Comparison of ENCODE assay signal across 8 cellular contexts in genomic region chr2:179860255-179861026, GRCh38. TPM values are rescaled to one million over a fixed set of nuclear protein-coding genes. Genes with fewer than 3 reads are reported as not detected.
DNase-seq lines count a peak whose midpoint lies in the region; ATAC-seq and TF ChIP-seq lines count a peak whose summit lies in the region.

No MANE protein-coding gene starts in this region.

- H3K4me3 ChIP-seq in adrenal gland: peak overlapping the region in 2 of 4 donors; percentile 24 to 56
- H3K4me3 ChIP-seq in right lobe of liver: peak overlapping the region; percentile 63 to 81 (median 80)
- H3K4me3 ChIP-seq in urinary bladder (ENCODE audit: low read depth, low read length): peak overlapping the region; percentile 57

- H3K4me1 ChIP-seq in adrenal gland (replicated peaks in 1 of 2) (peaks cover 0 to 7% of the 10 kb centered on the region in 2 donors), right lobe of liver (peaks cover 0 to 6% (median 0%) of the 10 kb centered on the region in 4 donors), urinary bladder (ENCODE audit: insufficient read depth) (no peaks in the 10 kb centered on the region)

- intact Hi-C loops in adrenal gland (cut with DNase I) (no loop called here), right lobe of liver (cut with DNase I) (no loop called here)

- no peaks in the 10 kb centered on the region for H3K36me3 ChIP-seq in adrenal gland (replicated peaks in 1 of 2)
- no peaks in the 10 kb centered on the region for H3K36me3 ChIP-seq in right lobe of liver
- H3K36me3 ChIP-seq in urinary bladder (ENCODE audit: insufficient read depth): no peaks in the 10 kb centered on the region

- no peak overlapping the region for H3K27ac Mint-ChIP-seq in activated naive CD8-positive, alpha-beta T cell
- no peak overlapping the region for H3K27ac Mint-ChIP-seq in activated naive CD8-positive, alpha-beta T cell treated with anti-CD3 and anti-CD28 coated beads for 36 hours

- peak; percentile 37 to 55 (median 48) for ATAC-seq in right lobe of liver

- H3K9me3 ChIP-seq in adrenal gland (replicated peaks in 1 of 3): no peaks in the 10 kb centered on the region
- no peaks in the 10 kb centered on the region for H3K9me3 ChIP-seq in right lobe of liver

- peaks cover 8% of the 10 kb centered on the region for H3K4me1 Mint-ChIP-seq in activated naive CD8-positive, alpha-beta T cell (ENCODE audit: low read depth)
- peaks cover 9% of the 10 kb centered on the region for H3K4me1 Mint-ChIP-seq in activated naive CD8-positive, alpha-beta T cell treated with anti-CD3 and anti-CD28 coated beads for 36 hours

- H3K27me3 ChIP-seq in adrenal gland (no peaks in the 10 kb centered on the region), right lobe of liver (no peaks in the 10 kb centered on the region)

- no peaks in the 10 kb centered on the region for H3K9me3 Mint-ChIP-seq in activated naive CD8-positive, alpha-beta T cell (ENCODE audit: low read depth)
- no peaks in the 10 kb centered on the region for H3K9me3 Mint-ChIP-seq in activated naive CD8-positive, alpha-beta T cell treated with anti-CD3 and anti-CD28 coated beads for 36 hours

- H3K36me3 Mint-ChIP-seq in activated naive CD8-positive, alpha-beta T cell: no peaks in the 10 kb centered on the region
- H3K36me3 Mint-ChIP-seq in activated naive CD8-positive, alpha-beta T cell treated with anti-CD3 and anti-CD28 coated beads for 36 hours: no peaks in the 10 kb centered on the region

- TF ChIP-seq POLR2A in adrenal gland (IDR thresholded peaks at IDR 0.05): no peak
- TF ChIP-seq POLR2A in right lobe of liver (IDR thresholded peaks at IDR 0.05): no peak

- H3K27ac ChIP-seq in adrenal gland (peak overlapping the region in 3 of 5 donors; percentile 1 to 73 (median 10)), right lobe of liver (peak overlapping the region in 2 of 3 donors; percentile 38 to 39), urinary bladder (ENCODE audit: low read depth) (no peak overlapping the region)

- TF ChIP-seq CTCF in adrenal gland (IDR thresholded peaks at IDR 0.05) (no peak), right lobe of liver (IDR thresholded peaks at IDR 0.05) (no peak)

- peak overlapping the region; percentile 14 for H3K4me3 Mint-ChIP-seq in activated naive CD8-positive, alpha-beta T cell
- H3K4me3 Mint-ChIP-seq in activated naive CD8-positive, alpha-beta T cell treated with anti-CD3 and anti-CD28 coated beads for 36 hours: no peak overlapping the region

- H3K27me3 Mint-ChIP-seq in activated naive CD8-positive, alpha-beta T cell: peaks cover 37% of the 10 kb centered on the region
- peaks cover 73% of the 10 kb centered on the region for H3K27me3 Mint-ChIP-seq in activated naive CD8-positive, alpha-beta T cell treated with anti-CD3 and anti-CD28 coated beads for 36 hours

- no peak for DNase-seq in activated naive CD8-positive, alpha-beta T cell treated with anti-CD3 and anti-CD28 coated beads for 36 hours
- DNase-seq in adrenal gland (peak in 5 of 7 donors; percentile 6 to 28 (median 15)), right lobe of liver (peak; percentile 21 to 75 (median 71)), NCI-H2029 (lab: John Stamatoyannopoulos, UW) (no peak), NCI-H2196 treated with DMSO at 0.1 percent for 48 hours (lab: John Stamatoyannopoulos, UW; ENCODE audit: unreplicated experiment) (no peak), NCI-H226 (no peak)

- WGBS in adrenal gland, 4 donors: 13 to 27% (median 20%) methylated on average over 20 to 34 of the region's 34 CpGs
- WGBS in right lobe of liver (ENCODE audit: insufficient coverage, low coverage, low lambda C conversion rate, missing lambda C conversion rate): 2% methylated on average over 21 of the region's 34 CpGs
- 11% methylated on average over 34 of the region's 34 CpGs for WGBS in urinary bladder

RNA-seq across cellular contexts. Expression of gene ZNF385B, which starts 1.0 kb away (rescaled TPM):
- total RNA-seq in activated naive CD8-positive, alpha-beta T cell treated with anti-CD3 and anti-CD28 coated beads for 36 hours: not detected
- total RNA-seq in adrenal gland (10 to 100 TPM in 4 of 8 donors, 1 to 10 TPM in 4; 3.2 to 15.3 (median 9.5) TPM), right lobe of liver (10 to 100 TPM in 1 of 6 experiments, 1 to 10 TPM in 5; 3.9 to 15.7 (median 5.9) TPM), urinary bladder (2.5 TPM)
- polyA plus RNA-seq in adrenal gland (1 to 10 TPM; 2.0 to 5.0 (median 3.8) TPM), urinary bladder (0.47 TPM)

Comparison
In these comparisons a context has a peak if more than half of its experiments do, and no peak if none do; other contexts are left out.
1. DNase-seq: peak in adrenal gland (5 of 7) and right lobe of liver (3 of 3); none in activated naive CD8-positive, alpha-beta T cell treated with anti-CD3 and anti-CD28 coated beads for 36 hours (single experiment), NCI-H2029 (single experiment), NCI-H2196 treated with DMSO at 0.1 percent for 48 hours (single experiment) and NCI-H226 (single experiment).